Comparison of ENCODE assay signal across 10 cellular contexts in genomic region chr19:27774827-27775226, GRCh38.
DNase-seq lines count a peak whose midpoint lies in the region; ATAC-seq and TF ChIP-seq lines count a peak whose summit lies in the region.
"Had no signal": no experiment of that assay in that cellular context is flagged by ENCODE, and none has a peak within 500 bp of the region (broad histone marks: within the 10 kb centered on the region; RNA-seq: fewer than 3 reads in every experiment).

No MANE protein-coding gene starts in this region.

- peak; percentile 67 for DNase-seq in BE2C
- DNase-seq in GM12864 (ENCODE audit: low read depth): no peak
- no peak for DNase-seq in PC-9
- no peak for DNase-seq in inferior parietal cortex (ENCODE audit: extremely low spot score)
- DNase-seq in DMS79 treated with DMSO at 0.1 percent for 48 hours (lab: John Stamatoyannopoulos, UW): no peak
- no peak for DNase-seq in CD4-positive, alpha-beta memory T cell
- no peak for DNase-seq in NCI-H187 treated with DMSO at 0.1 percent for 48 hours (lab: John Stamatoyannopoulos, UW)
- DNase-seq: gastrocnemius medialis, NCI-H1048 had no signal

- no peaks in the 10 kb centered on the region for H3K9me2 ChIP-seq in PC-9 (ENCODE audit: insufficient read depth)

- H3K36me3 ChIP-seq in BE2C (peaks cover 17% of the 10 kb centered on the region), PC-9 (ENCODE audit: low read depth) (peaks cover 18% of the 10 kb centered on the region)
- H3K36me3 ChIP-seq in CD4-positive, alpha-beta memory T cell (ENCODE audit: insufficient read depth, low read length): no peaks in the 10 kb centered on the region

- H3K27ac Mint-ChIP-seq in CD4-positive, alpha-beta memory T cell: no peak overlapping the region

- POLR2A ChIA-PET in PC-9 (lab: Charles Lee; ENCODE audit: unreplicated experiment): no interaction called here
- POLR2A ChIA-PET in CD4-positive, alpha-beta memory T cell (lab: Charles Lee; ENCODE audit: partially characterized antibody): no interaction called here

- H3K27me3 Mint-ChIP-seq in CD4-positive, alpha-beta memory T cell: no peaks in the 10 kb centered on the region

- H3K79me2 ChIP-seq in PC-9 (ENCODE audit: low read depth): no peaks in the 10 kb centered on the region

- no peak overlapping the region for H3K27ac ChIP-seq in PC-9
- no peak overlapping the region for H3K27ac ChIP-seq in CD4-positive, alpha-beta memory T cell (ENCODE audit: low read depth, low read length)
- H3K27ac ChIP-seq: gastrocnemius medialis had no signal

- no peak overlapping the region for H3K4me3 Mint-ChIP-seq in CD4-positive, alpha-beta memory T cell

- H3K27me3 ChIP-seq in BE2C (no peaks in the 10 kb centered on the region), PC-9 (ENCODE audit: insufficient read depth, low read depth) (no peaks in the 10 kb centered on the region)
- no peaks in the 10 kb centered on the region for H3K27me3 ChIP-seq in CD4-positive, alpha-beta memory T cell (ENCODE audit: insufficient read depth, low read length)
- H3K27me3 ChIP-seq: gastrocnemius medialis had no signal

- H3K4me3 ChIP-seq in BE2C (ENCODE audit: low read depth, low read length): no peak overlapping the region
- no peak overlapping the region for H3K4me3 ChIP-seq in GM12864 (ENCODE audit: low read depth, low read length)
- no peak overlapping the region for H3K4me3 ChIP-seq in PC-9
- H3K4me3 ChIP-seq in CD4-positive, alpha-beta memory T cell (ENCODE audit: low read length in 2 of 2): no peak overlapping the region
- H3K4me3 ChIP-seq: gastrocnemius medialis had no signal

- CTCF ChIA-PET in PC-9 (lab: Charles Lee): no interaction called here
- CTCF ChIA-PET in CD4-positive, alpha-beta memory T cell (lab: Charles Lee; ENCODE audit: partially characterized antibody): no interaction called here

- peaks cover 12 to 92% (median 81%) of the 10 kb centered on the region in 8 donors for H3K9me3 Mint-ChIP-seq in CD4-positive, alpha-beta memory T cell

- H3F3A ChIP-seq in PC-9 (ENCODE audit: insufficient read depth, low read depth): no peaks in the 10 kb centered on the region

- peak; percentile 61 for TF ChIP-seq CTCF in BE2C (IDR thresholded peaks at IDR 0.05; ENCODE audit: low read depth, low read length)
- TF ChIP-seq CTCF in GM12864 (IDR thresholded peaks at IDR 0.05; ENCODE audit: low read depth, low read length, missing control alignments): peak; percentile 61
- TF ChIP-seq CTCF in PC-9 (conservative IDR thresholded peaks at IDR 0.05): peak; percentile 56

- no peak overlapping the region for H3K4me2 ChIP-seq in PC-9

- H3K4me1 ChIP-seq in BE2C (no peaks in the 10 kb centered on the region), PC-9 (replicated peaks; ENCODE audit: insufficient read depth) (no peaks in the 10 kb centered on the region)
- H3K4me1 ChIP-seq in CD4-positive, alpha-beta memory T cell (ENCODE audit: insufficient read depth, low read length): no peaks in the 10 kb centered on the region
- H3K4me1 ChIP-seq: gastrocnemius medialis had no signal

- H3K9me3 ChIP-seq in BE2C: no peaks in the 10 kb centered on the region; the same call in 1 of the 2 replicates
- H3K9me3 ChIP-seq in PC-9 (ENCODE audit: insufficient read depth, low read depth): peaks cover 20% of the 10 kb centered on the region; the same call in 1 of the 2 replicates
- peaks cover 6 to 26% of the 10 kb centered on the region in 2 donors for H3K9me3 ChIP-seq in CD4-positive, alpha-beta memory T cell (ENCODE audit: control insufficient read depth in 1 of 2, low read length in 2 of 2)
- H3K9me3 ChIP-seq: gastrocnemius medialis had no signal

- H3K36me3 Mint-ChIP-seq in CD4-positive, alpha-beta memory T cell: peaks cover 57 to 65% of the 10 kb centered on the region in 2 donors

- intact Hi-C loops in PC-9 (cut with micrococcal nuclease; ENCODE audit: unreplicated experiment): no loop called here
- intact Hi-C loops in CD4-positive, alpha-beta memory T cell (cut with micrococcal nuclease): no loop called here

- no TSS peak for BruUV-seq in PC-9 (replicated peaks; lab: Mats Ljungman, UMichigan)

- peak; percentile 24 for ATAC-seq in esophagus mucosa
- ATAC-seq: gastrocnemius medialis had no signal

- no peak overlapping the region for H2AFZ ChIP-seq in PC-9

- peaks cover 0 to 1% (median 0%) of the 10 kb centered on the region in 4 donors for H3K4me1 Mint-ChIP-seq in CD4-positive, alpha-beta memory T cell

- H4K20me1 ChIP-seq in PC-9 (ENCODE audit: insufficient read depth): peaks cover 5% of the 10 kb centered on the region; the same call in 1 of the 2 replicates
